In genomic region chr13:78393286-78393685, GRCh38 we compare ENCODE assay signal across 1 cellular context.
TF ChIP-seq lines count a peak whose summit lies in the region.

No MANE protein-coding gene starts in this region.

TF ChIP-seq in WTC11, 78 proteins besides CTCF, POLR2A, EP300 and RAD21 (continued from another document):
- TF ChIP-seq ARID4B (CRISPR knock-in tag; IDR thresholded peaks at IDR 0.05; ENCODE audit: borderline replicate concordance) = no peak
- TF ChIP-seq CBFB (CRISPR knock-in tag; IDR thresholded peaks at IDR 0.05; ENCODE audit: low read depth) = no peak
- no peak for TF ChIP-seq GRHL2 (CRISPR knock-in tag; IDR thresholded peaks at IDR 0.05; ENCODE audit: insufficient replicate concordance, severe bottlenecking)
- TF ChIP-seq FOXK1 (CRISPR knock-in tag; IDR thresholded peaks at IDR 0.05) = no peak
- no peak for TF ChIP-seq NR1H2 (CRISPR knock-in tag; IDR thresholded peaks at IDR 0.05)
- no peak for TF ChIP-seq FOXP1 (CRISPR knock-in tag; IDR thresholded peaks at IDR 0.05; ENCODE audit: borderline replicate concordance)
- no peak for TF ChIP-seq TEAD1 (CRISPR knock-in tag; IDR thresholded peaks at IDR 0.05)
- TF ChIP-seq SMAD4 (CRISPR knock-in tag; IDR thresholded peaks at IDR 0.05) = no peak
